In genomic region chr4:124212835-124213640, GRCh38 we compare ENCODE assay signal across 16 cellular contexts.
DNase-seq lines count a peak whose midpoint lies in the region; ATAC-seq, FAIRE-seq and TF ChIP-seq lines count a peak whose summit lies in the region.
"Had no signal": no experiment of that assay in that cellular context is flagged by ENCODE, and none has a peak within 500 bp of the region (broad histone marks: within the 10 kb centered on the region; RNA-seq: fewer than 3 reads in every experiment).

No MANE protein-coding gene starts in this region.

- H3K4me3 Mint-ChIP-seq in activated CD4-positive, alpha-beta memory T cell treated with anti-CD3 and anti-CD28 coated beads for 36 hours = no peak overlapping the region
- H3K4me3 Mint-ChIP-seq: activated T-cell treated with anti-CD3 and anti-CD28 coated beads, Interleukin-2, amount 50 U/mL, for 24 hours had no signal

- peaks cover 14% of the 10 kb centered on the region for H3K4me1 ChIP-seq in adipocyte (ENCODE audit: control insufficient read depth, insufficient read depth, low read length)
- H3K4me1 ChIP-seq in pancreas = peaks cover 4 to 8% (median 7%) of the 10 kb centered on the region in 3 donors
- H3K4me1 ChIP-seq: BE2C, upper lobe of left lung had no signal

- no peaks in the 10 kb centered on the region for H3K27me3 Mint-ChIP-seq in activated CD4-positive, alpha-beta memory T cell treated with anti-CD3 and anti-CD28 coated beads for 36 hours
- H3K27me3 Mint-ChIP-seq: activated T-cell treated with anti-CD3 and anti-CD28 coated beads, Interleukin-2, amount 50 U/mL, for 24 hours had no signal

- H3K27ac Mint-ChIP-seq in activated CD4-positive, alpha-beta memory T cell treated with anti-CD3 and anti-CD28 coated beads for 36 hours = no peak overlapping the region
- H3K27ac Mint-ChIP-seq: activated T-cell treated with anti-CD3 and anti-CD28 coated beads, Interleukin-2, amount 50 U/mL, for 24 hours had no signal

- H3K9me3 Mint-ChIP-seq in activated CD4-positive, alpha-beta memory T cell treated with anti-CD3 and anti-CD28 coated beads for 36 hours = no peaks in the 10 kb centered on the region
- H3K9me3 Mint-ChIP-seq: activated T-cell treated with anti-CD3 and anti-CD28 coated beads, Interleukin-2, amount 50 U/mL, for 24 hours had no signal

- POLR2A ChIA-PET in activated CD4-positive, alpha-beta memory T cell treated with anti-CD3 and anti-CD28 coated beads for 36 hours (lab: Charles Lee) = no interaction called here

- no peak for TF ChIP-seq CTCF in fibroblast of villous mesenchyme (IDR thresholded peaks at IDR 0.05; ENCODE audit: insufficient read depth, low read depth, low read length)
- TF ChIP-seq CTCF in pancreas (IDR thresholded peaks at IDR 0.05) = no peak

- intact Hi-C loops in pancreas (cut with DNase I) = no loop called here
- intact Hi-C loops in activated CD4-positive, alpha-beta memory T cell treated with anti-CD3 and anti-CD28 coated beads for 36 hours (cut with micrococcal nuclease) = no loop called here

- peak overlapping the region; percentile 2 for H3K9ac ChIP-seq in adipocyte (ENCODE audit: low read length)

- H3K4me3 ChIP-seq in adipocyte (ENCODE audit: low read length) (no peak overlapping the region), fibroblast of villous mesenchyme (ENCODE audit: low read depth, low read length) (no peak overlapping the region), pancreas (no peak overlapping the region)
- H3K4me3 ChIP-seq: mucosa of descending colon, upper lobe of left lung had no signal

- no peak for FAIRE-seq in pancreas (lab: Jason Lieb, UNC)

- H3K27ac ChIP-seq in pancreas = peak overlapping the region in 1 of 4 donors; percentile 24

- H3K36me3 Mint-ChIP-seq in activated CD4-positive, alpha-beta memory T cell treated with anti-CD3 and anti-CD28 coated beads for 36 hours = no peaks in the 10 kb centered on the region

- DNase-seq in HT-29 (ENCODE audit: low spot score) = peak; percentile 29
- peak; percentile 51 for DNase-seq in adipocyte (ENCODE audit: low read depth)
- peak; percentile 62 for DNase-seq in fibroblast of villous mesenchyme (ENCODE audit: low read depth)
- peak in 4 of 6 donors; percentile 14 to 30 (median 14) for DNase-seq in pancreas
- DNase-seq in activated naive CD4-positive, alpha-beta T cell treated with Interleukin-2 at 50 U/mL for 16 hours = no peak
- DNase-seq in NCI-H510A (lab: John Stamatoyannopoulos, UW) = no peak
- no peak for DNase-seq in putamen (ENCODE audit: low spot score)
- DNase-seq in activated CD4-positive, alpha-beta memory T cell treated with anti-CD3 and anti-CD28 coated beads for 36 hours = no peak
- DNase-seq: activated T-cell treated with anti-CD3 and anti-CD28 coated beads, Interleukin-2, amount 50 U/mL, for 24 hours; amniotic stem cell; BE2C; effector CD8-positive, alpha-beta T cell; NCI-H2227 treated with DMSO at 0.1 percent for 48 hours; stimulated activated CD4-positive, alpha-beta T cell treated with anti-CD3 and anti-CD28 coated beads, Interleukin-1b, Interleukin-23, amount 100 ng/mL, for 48 hours; upper lobe of left lung had no signal

- H3K36me3 ChIP-seq in adipocyte (ENCODE audit: control insufficient read depth, insufficient read depth, low read length, severe bottlenecking) (no peaks in the 10 kb centered on the region), pancreas (no peaks in the 10 kb centered on the region)
- H3K36me3 ChIP-seq: BE2C, upper lobe of left lung had no signal

- ATAC-seq in pancreas = peak; percentile 31 to 55 (median 34)
- ATAC-seq: mucosa of descending colon had no signal

- H3K27me3 ChIP-seq in adipocyte (replicated peaks; ENCODE audit: control insufficient read depth, insufficient read depth, low read length) = no peaks in the 10 kb centered on the region
- no peaks in the 10 kb centered on the region for H3K27me3 ChIP-seq in pancreas
- H3K27me3 ChIP-seq: BE2C, upper lobe of left lung had no signal

- CTCF ChIA-PET in activated CD4-positive, alpha-beta memory T cell treated with anti-CD3 and anti-CD28 coated beads for 36 hours (lab: Charles Lee) = no interaction called here

- H3K4me1 Mint-ChIP-seq in activated CD4-positive, alpha-beta memory T cell treated with anti-CD3 and anti-CD28 coated beads for 36 hours (ENCODE audit: low read depth) = no peaks in the 10 kb centered on the region

- H3K9me3 ChIP-seq in adipocyte (ENCODE audit: control insufficient read depth, low read length) = no peaks in the 10 kb centered on the region
- no peaks in the 10 kb centered on the region for H3K9me3 ChIP-seq in pancreas
- H3K9me3 ChIP-seq: BE2C, mucosa of descending colon, upper lobe of left lung had no signal

- WGBS in pancreas, 2 donors = 4 to 12% methylated on average over 3 of the region's 3 CpGs

Comparison
In these comparisons a context has a peak if more than half of its experiments do, and no peak if none do; other contexts are left out.
1. DNase-seq: peak in HT-29 (single experiment), adipocyte (single experiment), fibroblast of villous mesenchyme (single experiment) and pancreas (4 of 6); none in activated naive CD4-positive, alpha-beta T cell treated with Interleukin-2 at 50 U/mL for 16 hours (single experiment), NCI-H510A (single experiment), putamen (single experiment) and activated CD4-positive, alpha-beta memory T cell treated with anti-CD3 and anti-CD28 coated beads for 36 hours (single experiment).